In the genomic region with DNA sequence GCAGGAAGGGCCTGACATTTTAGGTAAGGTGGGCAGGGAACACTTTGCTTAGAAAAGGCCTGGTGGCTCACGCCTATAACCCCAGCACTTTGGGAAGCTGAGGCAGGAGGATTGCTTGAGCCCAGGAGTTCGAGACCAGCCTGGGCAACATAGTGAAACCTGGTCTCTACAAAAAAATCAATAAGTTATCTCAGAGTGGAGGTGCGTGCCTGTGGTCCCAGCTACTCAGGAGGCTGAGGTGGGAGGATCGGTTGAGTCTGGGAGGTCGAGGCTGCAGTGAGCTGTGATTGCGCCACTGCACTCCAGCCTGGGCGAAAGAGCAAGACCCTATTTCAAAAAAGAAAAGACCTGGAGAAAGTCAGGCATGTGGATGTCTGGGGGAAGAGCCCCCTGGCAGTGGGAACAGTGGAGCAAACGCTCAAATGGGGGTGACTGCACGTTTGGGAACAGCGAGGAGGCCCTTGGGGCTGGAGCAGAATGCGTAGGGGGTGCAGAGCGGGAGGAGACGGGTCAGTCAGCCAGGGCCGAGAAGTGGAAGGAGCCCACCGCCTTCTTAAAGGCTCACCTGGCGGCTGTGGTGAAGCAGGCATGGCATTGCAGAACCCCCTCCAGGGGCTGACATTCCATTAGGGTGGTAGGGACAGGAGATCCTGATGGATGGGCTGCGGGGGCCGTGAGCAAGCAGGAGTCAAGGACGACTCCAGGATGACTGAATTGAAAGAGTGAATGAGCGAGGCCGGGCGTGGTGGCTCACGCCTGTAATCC, we compare ENCODE assay signal across 1 cellular context.
TF ChIP-seq lines count a peak whose summit lies in the region.

No MANE protein-coding gene starts in this region.

TF ChIP-seq in SK-N-SH, 30 proteins besides CTCF, POLR2A, EP300 and RAD21:
- TF ChIP-seq, protein P1, sequence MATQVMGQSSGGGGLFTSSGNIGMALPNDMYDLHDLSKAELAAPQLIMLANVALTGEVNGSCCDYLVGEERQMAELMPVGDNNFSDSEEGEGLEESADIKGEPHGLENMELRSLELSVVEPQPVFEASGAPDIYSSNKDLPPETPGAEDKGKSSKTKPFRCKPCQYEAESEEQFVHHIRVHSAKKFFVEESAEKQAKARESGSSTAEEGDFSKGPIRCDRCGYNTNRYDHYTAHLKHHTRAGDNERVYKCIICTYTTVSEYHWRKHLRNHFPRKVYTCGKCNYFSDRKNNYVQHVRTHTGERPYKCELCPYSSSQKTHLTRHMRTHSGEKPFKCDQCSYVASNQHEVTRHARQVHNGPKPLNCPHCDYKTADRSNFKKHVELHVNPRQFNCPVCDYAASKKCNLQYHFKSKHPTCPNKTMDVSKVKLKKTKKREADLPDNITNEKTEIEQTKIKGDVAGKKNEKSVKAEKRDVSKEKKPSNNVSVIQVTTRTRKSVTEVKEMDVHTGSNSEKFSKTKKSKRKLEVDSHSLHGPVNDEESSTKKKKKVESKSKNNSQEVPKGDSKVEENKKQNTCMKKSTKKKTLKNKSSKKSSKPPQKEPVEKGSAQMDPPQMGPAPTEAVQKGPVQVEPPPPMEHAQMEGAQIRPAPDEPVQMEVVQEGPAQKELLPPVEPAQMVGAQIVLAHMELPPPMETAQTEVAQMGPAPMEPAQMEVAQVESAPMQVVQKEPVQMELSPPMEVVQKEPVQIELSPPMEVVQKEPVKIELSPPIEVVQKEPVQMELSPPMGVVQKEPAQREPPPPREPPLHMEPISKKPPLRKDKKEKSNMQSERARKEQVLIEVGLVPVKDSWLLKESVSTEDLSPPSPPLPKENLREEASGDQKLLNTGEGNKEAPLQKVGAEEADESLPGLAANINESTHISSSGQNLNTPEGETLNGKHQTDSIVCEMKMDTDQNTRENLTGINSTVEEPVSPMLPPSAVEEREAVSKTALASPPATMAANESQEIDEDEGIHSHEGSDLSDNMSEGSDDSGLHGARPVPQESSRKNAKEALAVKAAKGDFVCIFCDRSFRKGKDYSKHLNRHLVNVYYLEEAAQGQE (IDR thresholded peaks at IDR 0.05; ENCODE audit: low read depth, low read length), result no peak
- no peak for TF ChIP-seq EZH2phosphoT487 (IDR thresholded peaks at IDR 0.05; ENCODE audit: borderline replicate concordance, low read depth)
- TF ChIP-seq TEAD4 (IDR thresholded peaks at IDR 0.05; ENCODE audit: borderline replicate concordance, insufficient read depth), result no peak
- no peak for TF ChIP-seq FOSL2 (IDR thresholded peaks at IDR 0.05; ENCODE audit: borderline replicate concordance, low read depth)
- TF ChIP-seq, protein P2, sequence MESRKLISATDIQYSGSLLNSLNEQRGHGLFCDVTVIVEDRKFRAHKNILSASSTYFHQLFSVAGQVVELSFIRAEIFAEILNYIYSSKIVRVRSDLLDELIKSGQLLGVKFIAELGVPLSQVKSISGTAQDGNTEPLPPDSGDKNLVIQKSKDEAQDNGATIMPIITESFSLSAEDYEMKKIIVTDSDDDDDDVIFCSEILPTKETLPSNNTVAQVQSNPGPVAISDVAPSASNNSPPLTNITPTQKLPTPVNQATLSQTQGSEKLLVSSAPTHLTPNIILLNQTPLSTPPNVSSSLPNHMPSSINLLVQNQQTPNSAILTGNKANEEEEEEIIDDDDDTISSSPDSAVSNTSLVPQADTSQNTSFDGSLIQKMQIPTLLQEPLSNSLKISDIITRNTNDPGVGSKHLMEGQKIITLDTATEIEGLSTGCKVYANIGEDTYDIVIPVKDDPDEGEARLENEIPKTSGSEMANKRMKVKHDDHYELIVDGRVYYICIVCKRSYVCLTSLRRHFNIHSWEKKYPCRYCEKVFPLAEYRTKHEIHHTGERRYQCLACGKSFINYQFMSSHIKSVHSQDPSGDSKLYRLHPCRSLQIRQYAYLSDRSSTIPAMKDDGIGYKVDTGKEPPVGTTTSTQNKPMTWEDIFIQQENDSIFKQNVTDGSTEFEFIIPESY (IDR thresholded peaks at IDR 0.05; ENCODE audit: borderline replicate concordance, low read depth), result no peak
